8 cellular contexts compared by ENCODE assay signal in the genomic region with DNA sequence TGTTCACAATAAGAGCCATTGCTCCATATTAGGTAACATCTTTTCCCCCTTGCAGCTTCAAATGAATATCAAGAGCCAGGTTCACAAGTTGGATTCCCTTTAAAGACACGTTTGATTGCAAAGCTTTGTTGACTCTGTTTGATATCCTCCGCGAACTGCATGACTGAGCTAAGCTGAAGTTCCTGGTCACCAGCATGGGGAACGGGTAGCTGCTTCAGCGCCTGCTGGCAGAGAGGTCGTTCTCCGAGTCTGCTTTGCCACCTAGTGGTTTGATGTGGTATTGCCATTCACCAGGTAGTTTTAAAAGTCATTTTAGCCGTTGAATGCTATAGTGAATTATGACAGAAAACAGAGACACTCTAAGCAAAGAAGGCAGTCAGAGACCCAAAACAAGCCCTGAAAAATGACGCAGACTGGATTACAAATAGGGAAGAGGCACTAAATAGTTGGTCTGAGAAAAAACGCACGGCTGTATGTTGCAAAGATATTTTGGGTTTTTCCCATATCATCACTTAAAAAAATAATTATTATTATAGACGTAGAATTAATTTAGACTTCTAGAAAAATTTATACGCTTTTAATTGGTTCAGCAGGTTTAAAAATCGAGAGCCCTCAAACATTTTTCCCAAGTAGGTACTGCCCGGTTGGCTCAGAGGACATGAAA.
DNase-seq lines count a peak whose midpoint lies in the region; ATAC-seq, FAIRE-seq and TF ChIP-seq lines count a peak whose summit lies in the region.

No MANE protein-coding gene starts in this region.

- H3K36me3 Mint-ChIP-seq in type B pancreatic cell: no peaks in the 10 kb centered on the region

- no peaks in the 10 kb centered on the region for H3K9me3 Mint-ChIP-seq in type B pancreatic cell

- no peak overlapping the region for H3K27ac Mint-ChIP-seq in type B pancreatic cell

- intact Hi-C loops in pancreas (cut with DNase I): loop anchor here in 1 of 3 donors (10.0 kb wide), 1 partner anchor 493 kb away; no protein-coding TSS in a partner anchor

- in situ Hi-C loops in G401 (cut with HindIII; ENCODE audit: low sequenced_read_pairs) (no loop called here), HAP-1 (cut with MboI; ENCODE audit: low sequenced_read_pairs) (loop anchor here (25.0 kb wide), 1 partner anchor 486 kb away; no protein-coding TSS in a partner anchor)

- peak overlapping the region; percentile 39 for H3K4me3 Mint-ChIP-seq in type B pancreatic cell

- peak; percentile 88 to 98 (median 97) for ATAC-seq in pancreas

- H3K4me3 ChIP-seq in HAP-1: no peak overlapping the region
- H3K4me3 ChIP-seq in Loucy (ENCODE audit: low read length, poor library complexity, severe bottlenecking): no peak overlapping the region
- peak overlapping the region in 1 of 4 donors; percentile 22 for H3K4me3 ChIP-seq in pancreas

- 15 to 16% methylated on average over 15 of the region's 15 CpGs for WGBS in pancreas, 2 donors

- no peaks in the 10 kb centered on the region for H4K20me1 ChIP-seq in Loucy (ENCODE audit: insufficient read depth, low read length, poor library complexity, severe bottlenecking)

- H3K9me2 ChIP-seq in Loucy (replicated peaks; ENCODE audit: low read depth, low read length): no peaks in the 10 kb centered on the region

- peak overlapping the region; percentile 40 for H3K4me2 ChIP-seq in Loucy (ENCODE audit: low read depth, low read length, poor library complexity, severe bottlenecking)

- DNase-seq in G401 (ENCODE audit: low spot score) (peak; percentile 76), HAP-1 (ENCODE audit: low spot score in 2 of 2) (peak; percentile 77 to 87), SIG-M5 treated with dmso at 0.1 percent for 504 hours (lab: John Stamatoyannopoulos, UW; ENCODE audit: unreplicated experiment) (peak; percentile 83), glomerular endothelial cell (ENCODE audit: extremely low read depth, low read depth, low spot score) (peak; percentile 48), pancreas (peak; percentile 70 to 85 (median 79)), type B pancreatic cell (ENCODE audit: extremely low spot score, unreplicated experiment) (peak; percentile 80)
- peak; percentile 14 to 54 (median 34) for DNase-seq in activated naive CD4-positive, alpha-beta T cell (lab: John Stamatoyannopoulos, UW)

- H3K4me1 ChIP-seq in HAP-1 (peaks cover 4% of the 10 kb centered on the region), Loucy (ENCODE audit: insufficient read depth, low read length, poor library complexity, severe bottlenecking) (no peaks in the 10 kb centered on the region), pancreas (peaks cover 9 to 14% (median 11%) of the 10 kb centered on the region in 3 donors)

- no peak overlapping the region for H3K27ac ChIP-seq in pancreas

- no peak overlapping the region for H3K9ac ChIP-seq in Loucy (ENCODE audit: low read depth, low read length, poor library complexity, severe bottlenecking)

- peaks cover 8% of the 10 kb centered on the region for H3K4me1 Mint-ChIP-seq in type B pancreatic cell (ENCODE audit: unreplicated experiment)

- H3K9me3 ChIP-seq in HAP-1: no peaks in the 10 kb centered on the region
- H3K9me3 ChIP-seq in Loucy (ENCODE audit: insufficient read depth, low read depth, low read length): no peaks in the 10 kb centered on the region
- H3K9me3 ChIP-seq in pancreas: no peaks in the 10 kb centered on the region

- peaks cover 22% of the 10 kb centered on the region for H3K27me3 Mint-ChIP-seq in type B pancreatic cell

- H3K36me3 ChIP-seq in HAP-1 (replicated peaks) (no peaks in the 10 kb centered on the region), Loucy (ENCODE audit: insufficient read depth, low read length) (no peaks in the 10 kb centered on the region), pancreas (no peaks in the 10 kb centered on the region)

- H3K27me3 ChIP-seq in HAP-1 (ENCODE audit: low read depth) (no peaks in the 10 kb centered on the region; the same call in 1 of the 2 replicates), Loucy (ENCODE audit: insufficient read depth, low read length, poor library complexity, severe bottlenecking) (no peaks in the 10 kb centered on the region), pancreas (no peaks in the 10 kb centered on the region)

- no peaks in the 10 kb centered on the region for H3K79me2 ChIP-seq in Loucy (ENCODE audit: insufficient read depth, low read length)

- peak overlapping the region; percentile 77 for H2AFZ ChIP-seq in Loucy (ENCODE audit: low read length)

- peak; percentile 78 for FAIRE-seq in pancreas (lab: Jason Lieb, UNC)

- TF ChIP-seq CTCF in Loucy (conservative IDR thresholded peaks at IDR 0.05; ENCODE audit: low read length) (peak; percentile 93), pancreas (IDR thresholded peaks at IDR 0.05) (peak; percentile 88 to 92 (median 90)), type B pancreatic cell (conservative IDR thresholded peaks at IDR 0.05) (peak; percentile 98)

- H3F3A ChIP-seq in Loucy (ENCODE audit: low read depth): no peaks in the 10 kb centered on the region
